ENCODE assay signal across 10 cellular contexts in genomic region chr1:84973493-84974334, GRCh38. TPM values are rescaled to one million over a fixed set of nuclear protein-coding genes. Genes with fewer than 3 reads are reported as not detected.
DNase-seq lines count a peak whose midpoint lies in the region; ATAC-seq and TF ChIP-seq lines count a peak whose summit lies in the region.
"Had no signal": no experiment of that assay in that cellular context is flagged by ENCODE, and none has a peak within 500 bp of the region (broad histone marks: within the 10 kb centered on the region; RNA-seq: fewer than 3 reads in every experiment).

No MANE protein-coding gene starts in this region.

- peaks cover 15% of the 10 kb centered on the region for H3K36me3 ChIP-seq in OCI-LY1 (ENCODE audit: insufficient read depth, low read length)

- peak overlapping the region; percentile 42 for H3K27ac ChIP-seq in OCI-LY1 (ENCODE audit: low read depth, low read length, poor library complexity, severe bottlenecking)

- intact Hi-C loops in sciatic nerve (cut with DNase I): no loop called here

- no peaks in the 10 kb centered on the region for H3K9me3 ChIP-seq in OCI-LY1 (ENCODE audit: low read length)

- H3K9ac ChIP-seq in OCI-LY1 (ENCODE audit: low read length): no peak overlapping the region

- peak; percentile 38 for DNase-seq in stimulated activated CD4-positive, alpha-beta T cell treated with anti-CD3 and anti-CD28 coated beads, Interleukin-15, amount 100 ng/mL, for 24 hours
- no peak for DNase-seq in stimulated activated CD4-positive, alpha-beta T cell treated with anti-CD3 and anti-CD28 coated beads, Interleukin-4, amount 100 ng/mL, for 4 hours
- DNase-seq in activated CD4-positive, CD25-positive, alpha-beta regulatory T cell (lab: John Stamatoyannopoulos, UW): no peak
- DNase-seq in COR-L47 (lab: John Stamatoyannopoulos, UW) (no peak), sciatic nerve (ENCODE audit: low spot score) (no peak)
- DNase-seq: activated naive CD4-positive, alpha-beta T cell treated with anti-CD3 and anti-CD28 coated beads, Interleukin-2, amount 50 U/mL, for 16 hours; NCI-H2171 had no signal

- H2AFZ ChIP-seq in OCI-LY1 (ENCODE audit: low read length): no peak overlapping the region

- H3K4me3 ChIP-seq in OCI-LY1 (ENCODE audit: low read depth, low read length, poor library complexity, severe bottlenecking): no peak overlapping the region

- H3K4me1 ChIP-seq in OCI-LY1 (ENCODE audit: insufficient read depth, low read length, severe bottlenecking): peaks cover 43% of the 10 kb centered on the region

- no peaks in the 10 kb centered on the region for H4K20me1 ChIP-seq in OCI-LY1 (ENCODE audit: insufficient read depth, low read length)

- TF ChIP-seq CTCF in OCI-LY1 (IDR thresholded peaks at IDR 0.05; ENCODE audit: low read length): no peak; the same call in 1 of the 2 replicates

- no peaks in the 10 kb centered on the region for H3K27me3 ChIP-seq in OCI-LY1 (ENCODE audit: insufficient read depth, low read length)

- peak; percentile 58 for ATAC-seq in HG02852 (IDR thresholded peaks at IDR 0.05; ENCODE audit: unreplicated experiment)
- ATAC-seq in SK-N-SH treated with all-trans-retinoic acid at 6 μM for 48 hours: no peak
- ATAC-seq in sciatic nerve: no peak

- no peaks in the 10 kb centered on the region for H3K9me2 ChIP-seq in OCI-LY1 (ENCODE audit: low read depth, low read length)

- no peaks in the 10 kb centered on the region for H3F3A ChIP-seq in OCI-LY1 (ENCODE audit: insufficient read depth, low read length)

- peaks cover 44% of the 10 kb centered on the region for H3K79me2 ChIP-seq in OCI-LY1 (ENCODE audit: insufficient read depth, low read length)

- H3K4me2 ChIP-seq in OCI-LY1 (ENCODE audit: low read length): no peak overlapping the region; the same call in 1 of the 2 replicates

TF ChIP-seq in SK-N-SH treated with all-trans-retinoic acid at 6 μM for 48 hours, 23 proteins besides CTCF, POLR2A, EP300 and RAD21:
- no peak for TF ChIP-seq SNAI2 (CRISPR knock-in tag; IDR thresholded peaks at IDR 0.05)
- no peak for TF ChIP-seq CSRNP3 (CRISPR knock-in tag; IDR thresholded peaks at IDR 0.05)
- TF ChIP-seq GLIS3 (CRISPR knock-in tag; IDR thresholded peaks at IDR 0.05): no peak
- TF ChIP-seq PATZ1 (CRISPR knock-in tag; IDR thresholded peaks at IDR 0.05; ENCODE audit: borderline replicate concordance): no peak
- no peak for TF ChIP-seq PPARA (CRISPR knock-in tag; IDR thresholded peaks at IDR 0.05; ENCODE audit: borderline replicate concordance)
- TF ChIP-seq ZC3H10 (CRISPR knock-in tag; IDR thresholded peaks at IDR 0.05): no peak
- TF ChIP-seq CREB5 (CRISPR knock-in tag; IDR thresholded peaks at IDR 0.05; ENCODE audit: low read depth): no peak
- TF ChIP-seq TOX (CRISPR knock-in tag; IDR thresholded peaks at IDR 0.05; ENCODE audit: borderline replicate concordance): no peak
- no peak for TF ChIP-seq ZFP30 (CRISPR knock-in tag; IDR thresholded peaks at IDR 0.05)
- TF ChIP-seq ESRRG (CRISPR knock-in tag; IDR thresholded peaks at IDR 0.05): no peak
- no peak for TF ChIP-seq ZFP3 (CRISPR knock-in tag; IDR thresholded peaks at IDR 0.05)
- no peak for TF ChIP-seq POU6F1 (CRISPR knock-in tag; IDR thresholded peaks at IDR 0.05; ENCODE audit: borderline replicate concordance, low read depth)
- no peak for TF ChIP-seq ISL1 (CRISPR knock-in tag; IDR thresholded peaks at IDR 0.05)
- no peak for TF ChIP-seq TSHZ2 (CRISPR knock-in tag; IDR thresholded peaks at IDR 0.05)

RNA-seq across cellular contexts. Expression of gene MCOLN2, which starts 23.2 kb away (rescaled TPM):
- 6.5 TPM for total RNA-seq in sciatic nerve
